ENCODE assay signal across 24 cellular contexts in genomic region chr20:43982016-43982415, GRCh38.
DNase-seq lines count a peak whose midpoint lies in the region; ATAC-seq, FAIRE-seq and TF ChIP-seq lines count a peak whose summit lies in the region.
"Had no signal": no experiment of that assay in that cellular context is flagged by ENCODE, and none has a peak within 500 bp of the region (broad histone marks: within the 10 kb centered on the region; RNA-seq: fewer than 3 reads in every experiment).

No MANE protein-coding gene starts in this region.

- TF ChIP-seq CTCF in HepG2 (CRISPR knock-in tag; IDR thresholded peaks at IDR 0.05), result no peak
- TF ChIP-seq CTCF in right lobe of liver (IDR thresholded peaks at IDR 0.05), result no peak
- TF ChIP-seq CTCF in GM12878 (IDR thresholded peaks at IDR 0.05 in 2 of 3, conservative IDR thresholded peaks at IDR 0.05 in 1 of 3; ENCODE audit: control insufficient read depth in 2 of 3, extremely low read depth in 1 of 3, insufficient read depth in 1 of 3, low read depth in 3 of 3, low read length in 3 of 3), result no peak
- TF ChIP-seq CTCF in suprapubic skin (IDR thresholded peaks at IDR 0.05), result no peak
- TF ChIP-seq CTCF in foreskin fibroblast (IDR thresholded peaks at IDR 0.05; ENCODE audit: low read depth, low read length), result no peak

- no peaks in the 10 kb centered on the region for H3K79me2 ChIP-seq in HepG2 (ENCODE audit: insufficient read depth, low read length)
- no peaks in the 10 kb centered on the region for H3K79me2 ChIP-seq in GM12878 (ENCODE audit: control insufficient read depth, insufficient read depth, low read length)

- POLR2A ChIA-PET in HepG2 (lab: Yijun Ruan, JAX) (no interaction called here), GM12878 (lab: Charles Lee) (interaction anchor here (0.7 to 1.3 kb wide), 2 partner anchors 10 to 39 kb away, joined by 3 to 4 read pairs; no protein-coding TSS in a partner anchor)

- H4K20me1 ChIP-seq in HepG2 (ENCODE audit: insufficient read depth, low read length) (no peaks in the 10 kb centered on the region; the same call in 1 of the 2 replicates), GM12878 (ENCODE audit: control insufficient read depth, insufficient read depth) (no peaks in the 10 kb centered on the region)
- H4K20me1 ChIP-seq: BLaER1 had no signal

- ATAC-seq in HepG2, result peak; percentile 35; the same call in 2 of the 3 replicates
- no peak for ATAC-seq in right lobe of liver
- ATAC-seq in GM12878, result peak; percentile 19; the same call in 1 of the 3 replicates
- no peak for ATAC-seq in GM21576 (IDR thresholded peaks at IDR 0.05; ENCODE audit: unreplicated experiment)
- ATAC-seq: CD8-positive, alpha-beta T cell had no signal

- no peak for TF ChIP-seq RAD21 in HepG2 (CRISPR knock-in tag; IDR thresholded peaks at IDR 0.05)
- no peak for TF ChIP-seq RAD21 in GM12878 (IDR thresholded peaks at IDR 0.05; ENCODE audit: insufficient read depth, low read depth, low read length)

- H3K4me2 ChIP-seq in HepG2 (ENCODE audit: low read depth, low read length), result no peak overlapping the region
- H3K4me2 ChIP-seq in GM12878 (ENCODE audit: control insufficient read depth, insufficient read depth), result no peak overlapping the region
- H3K4me2 ChIP-seq: BLaER1, KMS-11 had no signal

- SMC1A ChIA-PET in GM12878 (lab: Charles Lee; ENCODE audit: uncharacterized antibody, unreplicated experiment), result interaction anchor here (0.8 to 5.1 kb wide), 17 partner anchors 8 to 246 kb away, joined by 3 to 32 read pairs (median 4); no protein-coding TSS in a partner anchor

- H3K4me1 ChIP-seq in HepG2 (ENCODE audit: insufficient read depth, low read length), result no peaks in the 10 kb centered on the region
- no peaks in the 10 kb centered on the region for H3K4me1 ChIP-seq in right lobe of liver
- H3K4me1 ChIP-seq in GM12878 (ENCODE audit: control insufficient read depth, insufficient read depth, low read length), result no peaks in the 10 kb centered on the region
- H3K4me1 ChIP-seq in suprapubic skin, result no peaks in the 10 kb centered on the region

- in situ Hi-C loops in HepG2 (cut with HindIII; ENCODE audit: extremely low pct_ligation_motif_present, low pct_unique_long_range_greater_than_20kb), result no loop called here
- in situ Hi-C loops in GM12878 (cut with MboI), result no loop called here

- H3K36me3 ChIP-seq in HepG2 (replicated peaks in 1 of 2; ENCODE audit: control insufficient read depth in 1 of 2, insufficient read depth in 2 of 2, low read length in 2 of 2) (no peaks in the 10 kb centered on the region), right lobe of liver (no peaks in the 10 kb centered on the region), GM12878 (ENCODE audit: control insufficient read depth in 2 of 2, insufficient read depth in 2 of 2, low read length in 1 of 2) (no peaks in the 10 kb centered on the region), suprapubic skin (no peaks in the 10 kb centered on the region)
- H3K36me3 ChIP-seq: BLaER1, Peyer's patch had no signal

- WGBS in HepG2 (ENCODE audit: low lambda C conversion rate), result 3% methylated on average over 2 of the region's 2 CpGs
- 94% methylated on average over 2 of the region's 2 CpGs for WGBS in right lobe of liver (ENCODE audit: insufficient coverage, low coverage, low lambda C conversion rate, missing lambda C conversion rate)
- WGBS in GM12878 (ENCODE audit: insufficient coverage, insufficient replicate concordance, low lambda C conversion rate, missing lambda C conversion rate), result 100% methylated on average over 2 of the region's 2 CpGs
- WGBS in suprapubic skin, result 88% methylated on average over 2 of the region's 2 CpGs

- TF ChIP-seq EP300 in HepG2 (IDR thresholded peaks at IDR 0.05; ENCODE audit: low read depth in 2 of 2, low read length in 2 of 2) (no peak), HepG2 (CRISPR knock-in tag; IDR thresholded peaks at IDR 0.05; ENCODE audit: borderline replicate concordance) (no peak), GM12878 (IDR thresholded peaks at IDR 0.05; ENCODE audit: borderline replicate concordance in 1 of 2, control insufficient read depth in 1 of 2, low read depth in 2 of 2, low read length in 2 of 2) (no peak), suprapubic skin (IDR thresholded peaks at IDR 0.05) (no peak)

- no peak overlapping the region for H3K9ac ChIP-seq in HepG2 (ENCODE audit: insufficient read depth, low read depth, low read length)
- H3K9ac ChIP-seq in GM12878 (ENCODE audit: control insufficient read depth, insufficient read depth, low read length), result no peak overlapping the region
- H3K9ac ChIP-seq: BLaER1, GM23248, KMS-11 had no signal

- CTCF ChIA-PET in HepG2 (lab: Yijun Ruan, JAX; ENCODE audit: low intra/inter-chr PET ratio, low total read pairs), result no interaction called here
- CTCF ChIA-PET in GM12878 (lab: Yijun Ruan, JAX), result interaction anchor here (0.6 to 1.9 kb wide), 11 partner anchors 15 to 602 kb away, joined by 3 to 5 read pairs (median 3); no protein-coding TSS in a partner anchor

- H2AFZ ChIP-seq in HepG2 (ENCODE audit: low read length), result no peak overlapping the region
- no peak overlapping the region for H2AFZ ChIP-seq in GM12878 (ENCODE audit: control insufficient read depth, low read depth, low read length)
- H2AFZ ChIP-seq: GM23248 had no signal

- no peak for TF ChIP-seq POLR2A in HepG2 (IDR thresholded peaks at IDR 0.05; ENCODE audit: insufficient read depth in 1 of 2, low read depth in 2 of 2, low read length in 2 of 2)
- TF ChIP-seq POLR2A in right lobe of liver (IDR thresholded peaks at IDR 0.05), result no peak
- no peak for TF ChIP-seq POLR2A in GM12878 (IDR thresholded peaks at IDR 0.05; ENCODE audit: low read depth, low read length)
- TF ChIP-seq POLR2A in suprapubic skin (IDR thresholded peaks at IDR 0.05), result no peak

- H3K9me3 ChIP-seq in HepG2 (ENCODE audit: low read length), result no peaks in the 10 kb centered on the region
- H3K9me3 ChIP-seq in right lobe of liver, result no peaks in the 10 kb centered on the region
- no peaks in the 10 kb centered on the region for H3K9me3 ChIP-seq in GM12878 (replicated peaks; ENCODE audit: control insufficient read depth, insufficient read depth, low read length)
- H3K9me3 ChIP-seq in suprapubic skin, result no peaks in the 10 kb centered on the region
- H3K9me3 ChIP-seq: BLaER1, Peyer's patch had no signal

- H3K27ac ChIP-seq in HepG2 (ENCODE audit: extremely low read length, insufficient read depth, low read length) (no peak overlapping the region), right lobe of liver (no peak overlapping the region), GM12878 (ENCODE audit: control insufficient read depth, insufficient read depth) (no peak overlapping the region), suprapubic skin (no peak overlapping the region)
- H3K27ac ChIP-seq: BLaER1, GM23248, HL-60, KMS-11, Peyer's patch had no signal

- H3K27me3 ChIP-seq in HepG2 (ENCODE audit: control insufficient read depth in 1 of 2, insufficient read depth in 2 of 2, low read length in 2 of 2) (peaks cover 2 to 3% of the 10 kb centered on the region in 2 experiments; a peak in 2 of 5 replicates), right lobe of liver (no peaks in the 10 kb centered on the region), GM12878 (replicated peaks in 1 of 2; ENCODE audit: control insufficient read depth in 2 of 2, insufficient read depth in 2 of 2, low read length in 1 of 2) (no peaks in the 10 kb centered on the region), suprapubic skin (peaks cover 4% of the 10 kb centered on the region)
- H3K27me3 ChIP-seq: BLaER1, Peyer's patch had no signal

- intact Hi-C loops in HepG2 (cut with micrococcal nuclease; ENCODE audit: unreplicated experiment) (no loop called here), right lobe of liver (cut with DNase I) (no loop called here), GM12878 (cut with micrococcal nuclease; ENCODE audit: unreplicated experiment) (no loop called here)

- DNase-seq in HepG2 (ENCODE audit: low spot score) (no peak), right lobe of liver (no peak), HTR-8/SVneo (ENCODE audit: insufficient read length, low spot score) (no peak), GM12878 (ENCODE audit: low read depth, low spot score) (no peak), suprapubic skin (ENCODE audit: low spot score in 2 of 2) (peak; percentile 17 to 58), NCI-H2196 (lab: John Stamatoyannopoulos, UW; ENCODE audit: unreplicated experiment) (no peak), foreskin fibroblast (no peak)
- DNase-seq: ACHN; CD8-positive, alpha-beta T cell; DMS153; GM23248; HCEC 1CT; NCI-H1105; NCI-H2029 treated with DMSO at 0.1 percent for 48 hours; NCI-H345; NCI-H524; NCI-H774; Peyer's patch had no signal

- BruUV-seq in HepG2 (replicated peaks; lab: Mats Ljungman, UMichigan) (no TSS peak), GM12878 (replicated peaks; lab: Mats Ljungman, UMichigan) (no TSS peak)

- FAIRE-seq in HepG2 (lab: Jason Lieb, UNC) (no peak), HTR-8/SVneo (lab: Jason Lieb, UNC) (peak; percentile 49), GM12878 (lab: Jason Lieb, UNC) (no peak)
- FAIRE-seq: G401.6, GM19239 had no signal

- H3K4me3 ChIP-seq in HepG2 (replicated peaks in 1 of 3; ENCODE audit: insufficient read depth in 1 of 3, low read depth in 2 of 3, low read length in 3 of 3) (no peak overlapping the region), right lobe of liver (no peak overlapping the region), GM12878 (no peak overlapping the region), suprapubic skin (no peak overlapping the region), foreskin fibroblast (ENCODE audit: low read depth in 1 of 2, low read length in 2 of 2) (no peak overlapping the region)
- H3K4me3 ChIP-seq: BLaER1, GM23248, Peyer's patch had no signal

- RAD21 ChIA-PET in GM12878 (lab: Charles Lee; ENCODE audit: unreplicated experiment), result interaction anchor here (0.8 to 1.5 kb wide), 12 partner anchors 15 to 245 kb away, joined by 3 to 7 read pairs (median 4); no protein-coding TSS in a partner anchor

TF ChIP-seq in HepG2, 621 proteins besides CTCF, POLR2A, EP300 and RAD21 (continues in another document):
- TF ChIP-seq JUND (CRISPR knock-in tag; IDR thresholded peaks at IDR 0.05) (no peak), ZNF33B (CRISPR knock-in tag; IDR thresholded peaks at IDR 0.05) (no peak), MEIS1 (CRISPR knock-in tag; IDR thresholded peaks at IDR 0.05; ENCODE audit: borderline replicate concordance) (no peak), MIER3 (CRISPR knock-in tag; IDR thresholded peaks at IDR 0.05; ENCODE audit: borderline replicate concordance) (no peak), MEIS2 (CRISPR knock-in tag; IDR thresholded peaks at IDR 0.05) (no peak), BRCA1 (CRISPR knock-in tag; IDR thresholded peaks at IDR 0.05) (no peak), HMGA1 (CRISPR knock-in tag; conservative IDR thresholded peaks at IDR 0.05) (no peak)

TF ChIP-seq in GM12878, 131 proteins besides CTCF, POLR2A, EP300 and RAD21 (continues in another document):
- TF ChIP-seq RELA (IDR thresholded peaks at IDR 0.05; ENCODE audit: borderline replicate concordance, partially characterized antibody), result no peak
- no peak for TF ChIP-seq SREBF2 (IDR thresholded peaks at IDR 0.05; ENCODE audit: low read length)
- no peak for TF ChIP-seq ZZZ3 (IDR thresholded peaks at IDR 0.05; ENCODE audit: control insufficient read depth, insufficient read length, low read depth)
- no peak for TF ChIP-seq ATF3 (IDR thresholded peaks at IDR 0.05; ENCODE audit: borderline replicate concordance, extremely low read depth, low read depth, low read length)

Comparison
In these comparisons a context has a peak if more than half of its experiments do, and no peak if none do; other contexts are left out.
1. ATAC-seq: peak in HepG2 (single experiment) and GM12878 (single experiment); none in right lobe of liver (0 of 4) and GM21576 (single experiment).
2. DNase-seq: peak in suprapubic skin (2 of 2); none in HepG2 (single experiment), right lobe of liver (0 of 3), HTR-8/SVneo (single experiment), GM12878 (single experiment), NCI-H2196 (single experiment) and foreskin fibroblast (0 of 2).